Comparison of ENCODE assay signal across 27 cellular contexts in the genomic region with DNA sequence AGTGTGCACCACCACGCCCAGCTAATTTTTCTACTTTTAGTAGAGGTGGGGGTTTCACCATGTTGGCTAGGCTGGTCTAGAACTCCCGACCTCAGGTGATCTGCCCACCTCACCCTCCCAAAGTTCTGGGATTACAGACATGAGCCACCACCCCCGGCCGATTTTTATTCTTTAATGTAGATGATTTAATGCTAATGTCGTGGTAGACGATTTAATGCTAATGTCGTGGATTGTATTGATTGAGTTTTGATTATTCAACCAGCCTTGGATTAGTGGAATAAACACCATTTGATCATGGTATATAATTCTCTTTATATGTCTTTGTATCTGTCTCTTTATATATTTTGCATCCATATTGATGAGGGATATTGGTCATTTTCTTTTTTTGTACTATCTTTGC. TPM values are rescaled to one million over a fixed set of nuclear protein-coding genes. Genes with fewer than 3 reads are reported as not detected.
DNase-seq lines count a peak whose midpoint lies in the region; ATAC-seq, FAIRE-seq and TF ChIP-seq lines count a peak whose summit lies in the region.
"Had no signal": no experiment of that assay in that cellular context is flagged by ENCODE, and none has a peak within 500 bp of the region (broad histone marks: within the 10 kb centered on the region; RNA-seq: fewer than 3 reads in every experiment).

No MANE protein-coding gene starts in this region.

- no peaks in the 10 kb centered on the region for H3K9me1 ChIP-seq in K562 (ENCODE audit: control insufficient read depth, insufficient read depth, low read length)

- CTCF ChIA-PET in K562 (lab: Yijun Ruan, JAX; ENCODE audit: low intra/inter-chr PET ratio): no interaction called here

- H3K9me3 Mint-ChIP-seq in stimulated activated effector memory CD8-positive, alpha-beta T cell treated with anti-CD3 and anti-CD28 coated beads, Interleukin-12 subunit alpha, Interleukin-12 subunit beta, amount 100 ng/mL, for 72 hours: peaks cover 5% of the 10 kb centered on the region
- H3K9me3 Mint-ChIP-seq in nephron progenitor cell: peaks cover 52% of the 10 kb centered on the region

- WGBS in K562 (ENCODE audit: insufficient coverage, low coverage, missing lambda C conversion rate): 100% methylated on average over 7 of the region's 7 CpGs

- no peak for TF ChIP-seq EP300 in K562 (IDR thresholded peaks at IDR 0.05; ENCODE audit: low read length)

- H4K20me1 ChIP-seq in K562 (replicated peaks; ENCODE audit: control insufficient read depth, insufficient read depth, low read length): no peaks in the 10 kb centered on the region
- H4K20me1 ChIP-seq: BLaER1 had no signal

- BruUV-seq in K562 (replicated peaks; lab: Mats Ljungman, UMichigan): no TSS peak

- no peak for TF ChIP-seq POLR2A in K562 (conservative IDR thresholded peaks at IDR 0.05)

- peak overlapping the region; percentile 3 for H3K27ac Mint-ChIP-seq in stimulated activated effector memory CD8-positive, alpha-beta T cell treated with anti-CD3 and anti-CD28 coated beads, Interleukin-12 subunit alpha, Interleukin-12 subunit beta, amount 100 ng/mL, for 72 hours
- H3K27ac Mint-ChIP-seq in nephron progenitor cell: no peak overlapping the region

- peaks cover 56% of the 10 kb centered on the region for H3K36me3 ChIP-seq in K562 (ENCODE audit: control insufficient read depth, insufficient read depth, low read length)
- peaks cover 5% of the 10 kb centered on the region; the same call in 1 of the 2 replicates for H3K36me3 ChIP-seq in H7 (replicated peaks; ENCODE audit: control insufficient read depth, insufficient read depth, low read length)

- no peak overlapping the region for H3K27ac ChIP-seq in K562 (ENCODE audit: extremely low read depth, low read depth, low read length)
- H3K27ac ChIP-seq: BLaER1 had no signal

- H3K9ac ChIP-seq in K562 (ENCODE audit: insufficient read depth in 1 of 2, low read depth in 2 of 2, low read length in 2 of 2): no peak overlapping the region
- H3K9ac ChIP-seq: BLaER1 had no signal

- peaks cover 22% of the 10 kb centered on the region for H3K4me1 Mint-ChIP-seq in stimulated activated effector memory CD8-positive, alpha-beta T cell treated with anti-CD3 and anti-CD28 coated beads, Interleukin-12 subunit alpha, Interleukin-12 subunit beta, amount 100 ng/mL, for 72 hours
- H3K4me1 Mint-ChIP-seq in nephron progenitor cell: no peaks in the 10 kb centered on the region

- H3K4me3 ChIP-seq in K562 (no peak overlapping the region), H7 (ENCODE audit: insufficient read depth, low read depth, low read length) (no peak overlapping the region)
- H3K4me3 ChIP-seq: BLaER1, GM12878 had no signal

- intact Hi-C loops in K562 (cut with micrococcal nuclease): no loop called here

- no peaks in the 10 kb centered on the region; the same call in 1 of the 2 replicates for H3K9me3 ChIP-seq in K562 (replicated peaks; ENCODE audit: control insufficient read depth, insufficient read depth, low read depth, low read length)
- H3K9me3 ChIP-seq: BE2C had no signal

- in situ Hi-C loops in K562 (cut with MboI): no loop called here

- H3K27me3 Mint-ChIP-seq in nephron progenitor cell (ENCODE audit: low read depth, poor library complexity): peaks cover 4% of the 10 kb centered on the region
- H3K27me3 Mint-ChIP-seq: CD4-positive, alpha-beta memory T cell; CD4-positive, CD25-positive, alpha-beta regulatory T cell had no signal

- no peak overlapping the region for H2AFZ ChIP-seq in K562 (ENCODE audit: low read depth, low read length)

- TF ChIP-seq RAD21 in K562 (CRISPR knock-in tag; conservative IDR thresholded peaks at IDR 0.05 in 1 of 2, IDR thresholded peaks at IDR 0.05 in 1 of 2): no peak

- TF ChIP-seq CTCF in K562 (IDR thresholded peaks at IDR 0.05 in 2 of 3, conservative IDR thresholded peaks at IDR 0.05 in 1 of 3; ENCODE audit: insufficient read depth in 2 of 3, low read depth in 1 of 3, low read length in 3 of 3) (no peak), nephron progenitor cell (IDR thresholded peaks at IDR 0.05) (no peak)

- no peak for ATAC-seq in K562
- ATAC-seq in stimulated activated effector memory CD8-positive, alpha-beta T cell treated with anti-CD3 and anti-CD28 coated beads, Interleukin-12 subunit alpha, Interleukin-12 subunit beta, amount 100 ng/mL, for 72 hours: no peak
- ATAC-seq: GM12878 had no signal

- H3K36me3 Mint-ChIP-seq in stimulated activated effector memory CD8-positive, alpha-beta T cell treated with anti-CD3 and anti-CD28 coated beads, Interleukin-12 subunit alpha, Interleukin-12 subunit beta, amount 100 ng/mL, for 72 hours: peaks cover 66% of the 10 kb centered on the region
- H3K36me3 Mint-ChIP-seq in nephron progenitor cell (ENCODE audit: low read depth): peaks cover 83% of the 10 kb centered on the region

- POLR2A ChIA-PET in K562 (lab: Yijun Ruan, JAX): no interaction called here

- H3K4me3 Mint-ChIP-seq in stimulated activated effector memory CD8-positive, alpha-beta T cell treated with anti-CD3 and anti-CD28 coated beads, Interleukin-12 subunit alpha, Interleukin-12 subunit beta, amount 100 ng/mL, for 72 hours: no peak overlapping the region
- no peak overlapping the region for H3K4me3 Mint-ChIP-seq in nephron progenitor cell
- H3K4me3 Mint-ChIP-seq: CD14-positive monocyte; CD4-positive, alpha-beta memory T cell; CD4-positive, CD25-positive, alpha-beta regulatory T cell; CD8-positive, alpha-beta memory T cell had no signal

- no peaks in the 10 kb centered on the region for H3K27me3 ChIP-seq in K562 (ENCODE audit: control insufficient read depth in 2 of 2, insufficient read depth in 2 of 2, low read length in 2 of 2)
- no peaks in the 10 kb centered on the region for H3K27me3 ChIP-seq in H7 (ENCODE audit: control insufficient read depth, insufficient read depth, low read length)
- H3K27me3 ChIP-seq: BE2C, BLaER1 had no signal

- no peak for DNase-seq in K562 (ENCODE audit: extremely low read depth in 1 of 4, low spot score in 3 of 4)
- DNase-seq in mesenteric fat pad (ENCODE audit: low spot score): peak; percentile 6
- DNase-seq in stimulated activated effector memory CD8-positive, alpha-beta T cell treated with anti-CD3 and anti-CD28 coated beads, Interleukin-12 subunit alpha, Interleukin-12 subunit beta, amount 100 ng/mL, for 72 hours (ENCODE audit: low spot score in 2 of 2): no peak
- DNase-seq in H7: no peak
- DNase-seq in nephron progenitor cell: no peak
- no peak for DNase-seq in dedifferentiated amniotic fluid mesenchymal stem cell (ENCODE audit: extremely low spot score)
- DNase-seq: 8988T; ACHN; BE2C; C1 segment of cervical spinal cord; CD4-positive, alpha-beta memory T cell; CD4-positive, CD25-positive, alpha-beta regulatory T cell; CD8-positive, alpha-beta memory T cell; COR-L47; DMS 273 treated with DMSO at 0.1 percent for 48 hours; DMS153; DMS53; DMS79; DND-41; EL; GDM1 had no signal

- no peak overlapping the region for H3K4me2 ChIP-seq in K562 (ENCODE audit: insufficient read depth, low read length)
- H3K4me2 ChIP-seq: BLaER1 had no signal

- FAIRE-seq in K562 (lab: Jason Lieb, UNC): no peak
- FAIRE-seq: A204.1, GM12892, GM18507 had no signal

- no peaks in the 10 kb centered on the region; a peak in 2 of 5 replicates for H3K4me1 ChIP-seq in K562 (replicated peaks in 1 of 2; ENCODE audit: control insufficient read depth in 2 of 2, insufficient read depth in 2 of 2, low read length in 2 of 2)
- H3K4me1 ChIP-seq: BE2C, BLaER1 had no signal

- peaks cover 5% of the 10 kb centered on the region; the same call in 1 of the 3 replicates for H3K79me2 ChIP-seq in K562 (ENCODE audit: control insufficient read depth, insufficient read depth, low read length)

TF ChIP-seq in K562, 482 proteins besides CTCF, POLR2A, EP300 and RAD21 (continues in another document):
- TF ChIP-seq, protein P1, sequence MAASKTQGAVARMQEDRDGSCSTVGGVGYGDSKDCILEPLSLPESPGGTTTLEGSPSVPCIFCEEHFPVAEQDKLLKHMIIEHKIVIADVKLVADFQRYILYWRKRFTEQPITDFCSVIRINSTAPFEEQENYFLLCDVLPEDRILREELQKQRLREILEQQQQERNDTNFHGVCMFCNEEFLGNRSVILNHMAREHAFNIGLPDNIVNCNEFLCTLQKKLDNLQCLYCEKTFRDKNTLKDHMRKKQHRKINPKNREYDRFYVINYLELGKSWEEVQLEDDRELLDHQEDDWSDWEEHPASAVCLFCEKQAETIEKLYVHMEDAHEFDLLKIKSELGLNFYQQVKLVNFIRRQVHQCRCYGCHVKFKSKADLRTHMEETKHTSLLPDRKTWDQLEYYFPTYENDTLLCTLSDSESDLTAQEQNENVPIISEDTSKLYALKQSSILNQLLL (CRISPR knock-in tag; IDR thresholded peaks at IDR 0.05; ENCODE audit: borderline replicate concordance): peak; percentile 95
- TF ChIP-seq CHCHD3 (CRISPR knock-in tag; IDR thresholded peaks at IDR 0.05) (no peak), NFIX (CRISPR knock-in tag; IDR thresholded peaks at IDR 0.05; ENCODE audit: low read depth) (peak; percentile 28; the same call in 1 of the 2 replicates), ZNF76 (CRISPR knock-in tag; IDR thresholded peaks at IDR 0.05; ENCODE audit: borderline replicate concordance) (0 out of 2 replicates have a peak, but pooled peaks have one; percentile 21)

RNA-seq across cellular contexts. Expression of a gene that starts 52.6 kb away (rescaled TPM):
- 67.1 and 99.5 TPM in 2 replicates for total RNA-seq in K562 (2011; cell fraction: chromatin; rRNA removed; ENCODE audit: low replicate concordance)
- 61.5 and 70.1 TPM in 2 replicates for total RNA-seq in K562 (2011; cell fraction: nucleolus; rRNA removed)
- 49.3 and 64.3 TPM in 2 replicates for total RNA-seq in K562 (2011; cell fraction: nucleoplasm; rRNA removed)
- total RNA-seq in K562 (2014; rRNA removed): 38.6 and 50.0 TPM in 2 replicates
- 20.5 and 21.8 TPM in 2 replicates for total RNA-seq in K562 (2014; rRNA removed; fragmentation: Illumina TruSeq; extraction: Trizol)
- total RNA-seq in K562 (2015; rRNA removed; fragmentation: Illumina TruSeq; extraction: Trizol): 19.4 and 20.2 TPM in 2 replicates
- 80.3 and 86.6 TPM in 2 replicates for total RNA-seq in K562 (2021)
- polyA plus RNA-seq in K562 (2011; rRNA removed): 23.5 and 44.6 TPM in 2 replicates
- polyA plus RNA-seq in K562 (2011; cell fraction: cytosol; rRNA removed): 44.3 and 54.2 TPM in 2 replicates
- polyA plus RNA-seq in K562 (2011; cell fraction: nucleus; rRNA removed): 59.0 and 70.4 TPM in 2 replicates
- polyA plus RNA-seq in K562 (2012): 55.7 and 67.9 TPM in 2 replicates
- polyA plus RNA-seq in K562 (2014; fragmentation: Illumina TruSeq; extraction: Trizol): 58.8 and 59.1 TPM in 2 replicates
- polyA plus RNA-seq in K562 (2014; fragmentation: Nextera tagmentation; extraction: Ambion mirVana): 1 to 10 TPM; 3.1 to 6.3 TPM
- polyA plus RNA-seq in K562 (2014; rRNA removed): 31.4 and 31.6 TPM in 2 replicates
- 66.0 and 68.6 TPM in 2 replicates for polyA minus RNA-seq in K562 (2011; rRNA and poly(A)+ RNA removed)
- 52.4 and 53.8 TPM in 2 replicates for polyA minus RNA-seq in K562 (2011; cell fraction: cytosol; rRNA and poly(A)+ RNA removed)
- 25.8 and 36.1 TPM in 2 replicates for polyA minus RNA-seq in K562 (2011; cell fraction: nucleus; rRNA and poly(A)+ RNA removed)
- 102 TPM for total RNA-seq in mesenteric fat pad
- total RNA-seq in H7 (2014; rRNA removed; shearing (Covaris generic)): 63.1 and 71.3 TPM in 2 replicates
